Comparison of ENCODE assay signal across 12 cellular contexts in the genomic region with DNA sequence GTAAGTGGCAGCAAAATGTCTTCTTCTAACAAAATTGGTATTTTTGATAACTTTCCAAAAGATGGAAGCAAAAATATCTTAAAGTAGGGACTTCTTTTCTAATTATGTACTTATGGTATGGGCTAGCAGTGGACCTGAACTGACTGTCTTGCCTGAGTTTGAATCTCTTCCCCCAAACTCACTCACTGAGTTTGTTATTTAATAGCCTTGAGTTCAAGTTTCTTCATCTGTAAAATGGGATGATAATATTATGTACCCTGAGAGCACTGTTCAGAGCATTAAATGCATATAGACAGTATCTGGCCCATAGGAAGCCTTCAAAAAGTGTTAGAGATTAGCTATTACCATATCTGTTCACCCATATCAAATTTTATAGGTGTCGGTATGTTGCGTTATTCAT.
DNase-seq lines count a peak whose midpoint lies in the region; ATAC-seq and TF ChIP-seq lines count a peak whose summit lies in the region.
"Had no signal": no experiment of that assay in that cellular context is flagged by ENCODE, and none has a peak within 500 bp of the region (broad histone marks: within the 10 kb centered on the region; RNA-seq: fewer than 3 reads in every experiment).

No MANE protein-coding gene starts in this region.

- ATAC-seq in GM18858 (IDR thresholded peaks at IDR 0.05; ENCODE audit: unreplicated experiment) (peak; percentile 2), HG02642 (IDR thresholded peaks at IDR 0.05; ENCODE audit: poor library complexity, unreplicated experiment) (peak; percentile 17), upper lobe of right lung (no peak)
- ATAC-seq: SK-N-SH treated with all-trans-retinoic acid at 6 μM for 48 hours had no signal

- TF ChIP-seq CTCF in VCaP (conservative IDR thresholded peaks at IDR 0.05) (no peak), upper lobe of right lung (IDR thresholded peaks at IDR 0.05) (no peak)

- DNase-seq in NOMO-1 (lab: John Stamatoyannopoulos, UW; ENCODE audit: unreplicated experiment in 2 of 2) (no peak), upper lobe of right lung (no peak), ecto neural progenitor cell (ENCODE audit: low spot score) (no peak)
- DNase-seq: lower lobe of right lung, NCI-H1105 treated with DMSO at 0.1 percent for 48 hours had no signal

- no peaks in the 10 kb centered on the region for H3K27me3 ChIP-seq in skeletal muscle satellite cell (ENCODE audit: control insufficient read depth, insufficient read depth, low read length)
- H3K27me3 ChIP-seq in upper lobe of right lung: no peaks in the 10 kb centered on the region
- H3K27me3 ChIP-seq: thyroid gland had no signal

- H3K9ac ChIP-seq in skeletal muscle satellite cell (ENCODE audit: low read depth, low read length): no peak overlapping the region

- no peaks in the 10 kb centered on the region for H3K9me3 ChIP-seq in skeletal muscle satellite cell (replicated peaks; ENCODE audit: low read length)
- H3K9me3 ChIP-seq in upper lobe of right lung: no peaks in the 10 kb centered on the region
- H3K9me3 ChIP-seq: HAP-1, lower lobe of right lung, thyroid gland had no signal

- H3K4me1 ChIP-seq in skeletal muscle satellite cell (ENCODE audit: control insufficient read depth, insufficient read depth, low read length): peaks cover 6% of the 10 kb centered on the region
- H3K4me1 ChIP-seq in upper lobe of right lung: peaks cover 7% of the 10 kb centered on the region
- H3K4me1 ChIP-seq: thyroid gland had no signal

- H3K27ac ChIP-seq in VCaP (peak overlapping the region; percentile 71), upper lobe of right lung (no peak overlapping the region)
- H3K27ac ChIP-seq: lower lobe of right lung, thyroid gland had no signal

- H3K36me3 ChIP-seq in skeletal muscle satellite cell (ENCODE audit: insufficient read depth, low read length) (no peaks in the 10 kb centered on the region), upper lobe of right lung (no peaks in the 10 kb centered on the region)
- H3K36me3 ChIP-seq: HAP-1, lower lobe of right lung, thyroid gland had no signal

- intact Hi-C loops in upper lobe of right lung (cut with DNase I): no loop called here

- H3K4me3 ChIP-seq in skeletal muscle satellite cell (ENCODE audit: low read length): no peak overlapping the region
- H3K4me3 ChIP-seq in upper lobe of right lung: no peak overlapping the region

- peak overlapping the region; percentile 75 for H3K4me2 ChIP-seq in skeletal muscle satellite cell (ENCODE audit: low read length)
